ENCODE assay signal across 20 cellular contexts in the genomic region with DNA sequence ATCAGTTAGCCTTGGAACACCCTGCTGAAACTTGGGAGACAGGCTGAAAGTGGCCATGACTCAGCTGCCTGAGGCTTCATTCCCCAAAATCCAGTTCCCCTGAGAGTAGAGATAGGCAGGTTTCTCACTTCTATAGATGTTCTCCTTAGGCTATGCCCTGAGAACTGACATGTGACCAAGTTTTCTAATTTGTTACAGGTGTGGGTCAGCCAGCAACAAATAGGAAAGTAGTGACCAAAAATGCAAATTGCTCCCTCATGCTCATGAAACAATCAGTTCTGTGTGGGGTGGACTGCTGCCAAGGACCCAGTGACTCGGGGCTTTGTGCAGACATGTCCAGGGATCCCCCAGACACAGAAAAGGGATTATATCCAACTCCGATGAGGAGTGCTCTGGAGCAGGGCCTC. TPM values are rescaled to one million over a fixed set of nuclear protein-coding genes. Genes with fewer than 3 reads are reported as not detected.
DNase-seq lines count a peak whose midpoint lies in the region; ATAC-seq and TF ChIP-seq lines count a peak whose summit lies in the region.
"Had no signal": no experiment of that assay in that cellular context is flagged by ENCODE, and none has a peak within 500 bp of the region (broad histone marks: within the 10 kb centered on the region; RNA-seq: fewer than 3 reads in every experiment).

No MANE protein-coding gene starts in this region.

- H3K4me3 ChIP-seq in dorsolateral prefrontal cortex = peak overlapping the region in 2 of 59 donors; percentile 9 to 13
- H3K4me3 ChIP-seq: gastrocnemius medialis, sigmoid colon, tibial artery had no signal

- no peak overlapping the region for H3K27ac Mint-ChIP-seq in stimulated activated memory B cell treated with anti-CD40 and anti-IgM and Interleukin-4, amounts not matched to agents 10 μg/mL and 1 μg/mL and 100 μg/mL, for 72 hours
- H3K27ac Mint-ChIP-seq: activated T-helper 17 cell treated with anti-CD3 and anti-CD28 coated beads, Interleukin-2, amount 50 U/mL, for 72 hours had no signal

- no peaks in the 10 kb centered on the region for H3K4me1 Mint-ChIP-seq in stimulated activated memory B cell treated with anti-CD40 and anti-IgM and Interleukin-4, amounts not matched to agents 10 μg/mL and 1 μg/mL and 100 μg/mL, for 72 hours
- H3K4me1 Mint-ChIP-seq: activated T-helper 17 cell treated with anti-CD3 and anti-CD28 coated beads, Interleukin-2, amount 50 U/mL, for 72 hours had no signal

- H3K27me3 Mint-ChIP-seq in stimulated activated memory B cell treated with anti-CD40 and anti-IgM and Interleukin-4, amounts not matched to agents 10 μg/mL and 1 μg/mL and 100 μg/mL, for 72 hours = peaks cover 9% of the 10 kb centered on the region
- H3K27me3 Mint-ChIP-seq: activated T-helper 17 cell treated with anti-CD3 and anti-CD28 coated beads, Interleukin-2, amount 50 U/mL, for 72 hours had no signal

- H3K9me3 Mint-ChIP-seq in stimulated activated memory B cell treated with anti-CD40 and anti-IgM and Interleukin-4, amounts not matched to agents 10 μg/mL and 1 μg/mL and 100 μg/mL, for 72 hours = peaks cover 8% of the 10 kb centered on the region

- TF ChIP-seq CTCF in dorsolateral prefrontal cortex (IDR thresholded peaks at IDR 0.05 in 54 of 56, conservative IDR thresholded peaks at IDR 0.05 in 2 of 56; ENCODE audit: low read depth in 1 of 56, partially characterized antibody in 56 of 56) = peak in 3 of 56 donors; percentile 13 to 33 (median 33)

- intact Hi-C loops in dorsolateral prefrontal cortex (cut with DNase I) = no loop called here
- intact Hi-C loops in left ventricle myocardium superior (cut with micrococcal nuclease) = no loop called here

- H3K36me3 Mint-ChIP-seq in stimulated activated memory B cell treated with anti-CD40 and anti-IgM and Interleukin-4, amounts not matched to agents 10 μg/mL and 1 μg/mL and 100 μg/mL, for 72 hours = no peaks in the 10 kb centered on the region

- DNase-seq in NCI-H226 (peak; percentile 49), dorsolateral prefrontal cortex (peak; percentile 19 to 92 (median 82)), hypothalamus (lab: John Stamatoyannopoulos, UW) (peak in 39 of 51 donors; percentile 17 to 91 (median 68)), SHP77 (lab: John Stamatoyannopoulos, UW) (no peak), left ventricle myocardium superior (no peak)
- DNase-seq: amniotic stem cell; CD4-positive, alpha-beta memory T cell; dermis blood vessel endothelial cell; DMS79 treated with DMSO at 0.1 percent for 48 hours; gastrocnemius medialis; NCI-H2029; sigmoid colon; tibial artery had no signal

- H3K27me3 ChIP-seq in dorsolateral prefrontal cortex = no peaks in the 10 kb centered on the region
- H3K27me3 ChIP-seq: gastrocnemius medialis, sigmoid colon had no signal

- H3K27ac ChIP-seq in dorsolateral prefrontal cortex (peak overlapping the region; percentile 14 to 100 (median 97)), temporal lobe (ENCODE audit: low read depth, low read length) (peak overlapping the region; percentile 91)
- H3K27ac ChIP-seq: gastrocnemius medialis, sigmoid colon, tibial artery, VCaP had no signal

- ATAC-seq in stimulated activated memory B cell treated with anti-CD40 and anti-IgM and Interleukin-4, amounts not matched to agents 10 μg/mL and 1 μg/mL and 100 μg/mL, for 72 hours = no peak
- no peak for ATAC-seq in left ventricle myocardium superior
- ATAC-seq: activated T-helper 17 cell treated with anti-CD3 and anti-CD28 coated beads, Interleukin-2, amount 50 U/mL, for 72 hours; gastrocnemius medialis had no signal

- H3K4me3 Mint-ChIP-seq in stimulated activated memory B cell treated with anti-CD40 and anti-IgM and Interleukin-4, amounts not matched to agents 10 μg/mL and 1 μg/mL and 100 μg/mL, for 72 hours = no peak overlapping the region
- H3K4me3 Mint-ChIP-seq: activated T-helper 17 cell treated with anti-CD3 and anti-CD28 coated beads, Interleukin-2, amount 50 U/mL, for 72 hours; CD4-positive, alpha-beta memory T cell had no signal

RNA-seq across cellular contexts. Expression of a gene that starts 7.3 kb away (rescaled TPM):
- total RNA-seq in dorsolateral prefrontal cortex = 1 to 10 TPM in 92 of 120 experiments, under 1 TPM in 28; 0.52 to 3.4 (median 1.4) TPM
- total RNA-seq in temporal lobe = 2.7 TPM
- total RNA-seq in left ventricle myocardium superior = 0.25 TPM

RNA-seq across cellular contexts. Expression of a gene that starts 10.9 kb away (rescaled TPM):
- 100 to 1,000 TPM in 119 of 120 experiments, 10 to 100 TPM in 1; 70.8 to 353 (median 174) TPM for total RNA-seq in dorsolateral prefrontal cortex
- total RNA-seq in temporal lobe = 14.5 TPM
- 0.62 TPM for total RNA-seq in left ventricle myocardium superior
- total RNA-seq: activated T-helper 17 cell treated with anti-CD3 and anti-CD28 coated beads, Interleukin-2, amount 50 U/mL, for 72 hours; CD4-positive, alpha-beta memory T cell; H1; HT-29 had no signal

RNA-seq across cellular contexts. Expression of a gene that starts 27.7 kb away (rescaled TPM):
- total RNA-seq in dorsolateral prefrontal cortex (under 1 TPM in 18 of 120 experiments, not detected in 102; 0.27 to 0.80 (median 0.43) TPM), temporal lobe (not detected), left ventricle myocardium superior (not detected)
- total RNA-seq: activated T-helper 17 cell treated with anti-CD3 and anti-CD28 coated beads, Interleukin-2, amount 50 U/mL, for 72 hours; CD4-positive, alpha-beta memory T cell; dermis blood vessel endothelial cell; gastrocnemius medialis; H1; HT-29; mesenteric fat pad; sigmoid colon had no signal

RNA-seq across cellular contexts. Expression of a gene that starts 49.1 kb away (rescaled TPM):
- total RNA-seq in dorsolateral prefrontal cortex = 10 to 100 TPM in 87 of 120 experiments, 1 to 10 TPM in 33; 5.0 to 28.8 (median 11.9) TPM
- total RNA-seq in temporal lobe = 3.9 TPM
- 27.6 TPM for total RNA-seq in left ventricle myocardium superior
- total RNA-seq: activated T-helper 17 cell treated with anti-CD3 and anti-CD28 coated beads, Interleukin-2, amount 50 U/mL, for 72 hours; CD4-positive, alpha-beta memory T cell; H1; HT-29 had no signal

Comparison
In these comparisons a context has a peak if more than half of its experiments do, and no peak if none do; other contexts are left out.
1. DNase-seq: peak in NCI-H226 (single experiment), dorsolateral prefrontal cortex (10 of 10) and hypothalamus (39 of 51); none in SHP77 (0 of 2) and left ventricle myocardium superior (single experiment).